In the genomic region with DNA sequence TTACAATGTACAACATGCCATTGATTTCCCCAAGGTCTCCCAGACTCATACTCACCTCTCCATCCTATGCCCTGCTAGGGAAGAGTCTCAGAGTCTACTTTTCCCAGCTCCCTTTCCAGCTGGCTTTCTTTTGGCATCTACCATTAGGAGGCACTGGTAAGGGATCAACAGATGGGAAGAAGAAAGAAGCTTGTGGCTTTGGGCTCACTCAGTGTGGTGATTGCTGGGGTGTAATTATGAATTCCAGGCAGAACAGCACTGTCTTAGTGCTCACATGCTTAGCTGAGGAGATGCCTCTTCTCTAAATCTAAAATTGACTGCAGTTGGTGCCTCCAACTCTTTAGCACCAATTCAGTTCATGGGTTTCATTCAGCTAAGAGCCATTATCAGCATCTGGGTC, we compare ENCODE assay signal across 7 cellular contexts.
"Had no signal": no experiment of that assay in that cellular context is flagged by ENCODE, and none has a peak within 500 bp of the region (broad histone marks: within the 10 kb centered on the region; RNA-seq: fewer than 3 reads in every experiment).

No MANE protein-coding gene starts in this region.

- H3K27ac ChIP-seq: HL-60 had no signal

- H2AFZ ChIP-seq: GM23338 had no signal

- ATAC-seq: GM23338, HepG2 had no signal

- H3K4me2 ChIP-seq: GM23338 had no signal

- DNase-seq: H9, HCEC 1CT, HFFc6, KBM-7 had no signal

- H3K4me3 ChIP-seq: GM23338 had no signal
